Comparison of ENCODE assay signal across 7 cellular contexts in genomic region chr1:9181990-9182783, GRCh38. TPM values are rescaled to one million over a fixed set of nuclear protein-coding genes. Genes with fewer than 3 reads are reported as not detected.
DNase-seq lines count a peak whose midpoint lies in the region; ATAC-seq and TF ChIP-seq lines count a peak whose summit lies in the region.

No MANE protein-coding gene starts in this region.

- 0% methylated on average over 18 of the region's 83 CpGs; no CpG with 5 or more reads in 1 of the 2 donors for WGBS in gastroesophageal sphincter (ENCODE audit: low coverage in 1 of 2), 2 donors

- peak; percentile 54 for ATAC-seq in HG02642 (IDR thresholded peaks at IDR 0.05; ENCODE audit: poor library complexity, unreplicated experiment)
- ATAC-seq in activated CD8-positive, alpha-beta T cell treated with anti-CD3 and anti-CD28 coated beads, Interleukin-2, amount 10 ng/mL, durations not matched to agents 7 days and 5 days = peak; percentile 63
- ATAC-seq in gastroesophageal sphincter = peak; percentile 52
- ATAC-seq in HG02885 (IDR thresholded peaks at IDR 0.05; ENCODE audit: poor library complexity, unreplicated experiment) = no peak

- no peaks in the 10 kb centered on the region for H3K9me3 ChIP-seq in gastroesophageal sphincter

- H3K27ac Mint-ChIP-seq in activated CD8-positive, alpha-beta T cell treated with anti-CD3 and anti-CD28 coated beads, Interleukin-2, amount 10 ng/mL, durations not matched to agents 7 days and 5 days = peak overlapping the region; percentile 64
- H3K27ac Mint-ChIP-seq in osteocyte (ENCODE audit: unreplicated experiment) = peak overlapping the region; percentile 87

- no peak for TF ChIP-seq POLR2A in gastroesophageal sphincter (IDR thresholded peaks at IDR 0.05)

- H3K9me3 Mint-ChIP-seq in activated CD8-positive, alpha-beta T cell treated with anti-CD3 and anti-CD28 coated beads, Interleukin-2, amount 10 ng/mL, durations not matched to agents 7 days and 5 days (ENCODE audit: insufficient read depth) = no peaks in the 10 kb centered on the region
- no peaks in the 10 kb centered on the region for H3K9me3 Mint-ChIP-seq in osteocyte (ENCODE audit: unreplicated experiment)

- no peak for TF ChIP-seq EP300 in gastroesophageal sphincter (IDR thresholded peaks at IDR 0.05)

- CTCF ChIA-PET in activated CD8-positive, alpha-beta T cell treated with anti-CD3 and anti-CD28 coated beads, Interleukin-2, amount 10 ng/mL, durations not matched to agents 7 days and 5 days (lab: Charles Lee) = interaction anchor here (1.6 to 2.5 kb wide), 3 partner anchors 15 to 67 kb away, joined by 4 to 12 read pairs (median 11); no protein-coding TSS in a partner anchor

- H3K4me3 ChIP-seq in gastroesophageal sphincter = peak overlapping the region; percentile 43 to 79

- peaks cover 14% of the 10 kb centered on the region for H3K27me3 Mint-ChIP-seq in activated CD8-positive, alpha-beta T cell treated with anti-CD3 and anti-CD28 coated beads, Interleukin-2, amount 10 ng/mL, durations not matched to agents 7 days and 5 days (ENCODE audit: low read depth)
- no peaks in the 10 kb centered on the region for H3K27me3 Mint-ChIP-seq in osteocyte (ENCODE audit: unreplicated experiment)

- H3K4me3 Mint-ChIP-seq in activated CD8-positive, alpha-beta T cell treated with anti-CD3 and anti-CD28 coated beads, Interleukin-2, amount 10 ng/mL, durations not matched to agents 7 days and 5 days = peak overlapping the region; percentile 77
- peak overlapping the region; percentile 88 for H3K4me3 Mint-ChIP-seq in osteocyte (ENCODE audit: unreplicated experiment)

- POLR2A ChIA-PET in activated CD8-positive, alpha-beta T cell treated with anti-CD3 and anti-CD28 coated beads, Interleukin-2, amount 10 ng/mL, durations not matched to agents 7 days and 5 days (lab: Charles Lee) = no interaction called here

- TF ChIP-seq CTCF in GM12872 (IDR thresholded peaks at IDR 0.05; ENCODE audit: insufficient read depth, low read depth, low read length) (peak; percentile 41; the same call in 2 of the 3 replicates), gastroesophageal sphincter (IDR thresholded peaks at IDR 0.05) (peak in 3 of 4 experiments; percentile 21 to 33 (median 30)), osteocyte (IDR thresholded peaks at IDR 0.05) (no peak)

- no peaks in the 10 kb centered on the region for H3K36me3 ChIP-seq in gastroesophageal sphincter

- peaks cover 0 to 39% (median 9%) of the 10 kb centered on the region in 3 donors for H3K4me1 ChIP-seq in gastroesophageal sphincter

- H3K4me1 Mint-ChIP-seq in activated CD8-positive, alpha-beta T cell treated with anti-CD3 and anti-CD28 coated beads, Interleukin-2, amount 10 ng/mL, durations not matched to agents 7 days and 5 days (ENCODE audit: low read depth) = peaks cover 37% of the 10 kb centered on the region
- peaks cover 24% of the 10 kb centered on the region for H3K4me1 Mint-ChIP-seq in osteocyte (ENCODE audit: unreplicated experiment)

- peak; percentile 57 for DNase-seq in activated CD8-positive, alpha-beta T cell treated with anti-CD3 and anti-CD28 coated beads, Interleukin-2, amount 10 ng/mL, durations not matched to agents 7 days and 5 days
- DNase-seq in osteocyte (ENCODE audit: extremely low spot score, unreplicated experiment) = no peak
- no peak for DNase-seq in NCI-H1092 treated with DMSO at 0.1 percent for 48 hours (lab: John Stamatoyannopoulos, UW)

- peaks cover 22% of the 10 kb centered on the region for H3K27me3 ChIP-seq in gastroesophageal sphincter

- peak overlapping the region in 3 of 4 donors; percentile 50 to 72 (median 64) for H3K27ac ChIP-seq in gastroesophageal sphincter

- H3K36me3 Mint-ChIP-seq in activated CD8-positive, alpha-beta T cell treated with anti-CD3 and anti-CD28 coated beads, Interleukin-2, amount 10 ng/mL, durations not matched to agents 7 days and 5 days (ENCODE audit: low read depth) = peaks cover 18% of the 10 kb centered on the region
- peaks cover 6% of the 10 kb centered on the region for H3K36me3 Mint-ChIP-seq in osteocyte (ENCODE audit: unreplicated experiment)

RNA-seq across cellular contexts. Expression of gene H6PD, which starts 52.4 kb away (rescaled TPM):
- total RNA-seq in activated CD8-positive, alpha-beta T cell treated with anti-CD3 and anti-CD28 coated beads, Interleukin-2, amount 10 ng/mL, durations not matched to agents 7 days and 5 days = 10 to 100 TPM in 1 of 2 experiments, 1 to 10 TPM in 1; 9.7 to 10.2 TPM
- total RNA-seq in gastroesophageal sphincter (10 to 100 TPM; 27.0 to 62.2 (median 44.0) TPM), osteocyte (48.4 and 52.4 TPM in 2 replicates)

RNA-seq across cellular contexts. Expression of gene GPR157, which starts 53.3 kb away (rescaled TPM):
- 1 to 10 TPM; 1.2 to 1.4 TPM for total RNA-seq in activated CD8-positive, alpha-beta T cell treated with anti-CD3 and anti-CD28 coated beads, Interleukin-2, amount 10 ng/mL, durations not matched to agents 7 days and 5 days
- total RNA-seq in gastroesophageal sphincter (1 to 10 TPM; 2.8 to 4.4 (median 4.0) TPM), osteocyte (0.76 and 4.1 TPM in 2 replicates)
